ENCODE assay signal across 8 cellular contexts in genomic region chr11:72751293-72752087, GRCh38. TPM values are rescaled to one million over a fixed set of nuclear protein-coding genes. Genes with fewer than 3 reads are reported as not detected.
DNase-seq lines count a peak whose midpoint lies in the region; ATAC-seq and TF ChIP-seq lines count a peak whose summit lies in the region.

No MANE protein-coding gene starts in this region.

- no peak for ATAC-seq in Right ventricle myocardium superior (ENCODE audit: poor library complexity)
- peak; percentile 9 for ATAC-seq in activated CD8-positive, alpha-beta T cell treated with anti-CD3 and anti-CD28 coated beads, Interleukin-2, amount 10 ng/mL, durations not matched to agents 7 days and 5 days
- ATAC-seq in activated CD4-positive, CD25-positive, alpha-beta regulatory T cell treated with anti-CD3 and anti-CD28 coated beads, Interleukin-2, amount 50 U/mL, for 24 hours = no peak
- ATAC-seq in GM18505 (IDR thresholded peaks at IDR 0.05; ENCODE audit: unreplicated experiment) = no peak

- CTCF ChIA-PET in activated CD8-positive, alpha-beta T cell treated with anti-CD3 and anti-CD28 coated beads, Interleukin-2, amount 10 ng/mL, durations not matched to agents 7 days and 5 days (lab: Charles Lee) = interaction anchor here (1.4 kb wide), 2 partner anchors 11 to 26 kb away, joined by 3 to 6 read pairs; no protein-coding TSS in a partner anchor

- peak overlapping the region; percentile 93 for H3K4me3 ChIP-seq in cardiac muscle cell
- H3K4me3 ChIP-seq in iPS-11a (ENCODE audit: low read depth, low read length) = peak overlapping the region; percentile 83

- no peak for TF ChIP-seq CTCF in cardiac muscle cell (IDR thresholded peaks at IDR 0.05; ENCODE audit: low read depth, low read length)

- H3K4me3 Mint-ChIP-seq in activated CD8-positive, alpha-beta T cell treated with anti-CD3 and anti-CD28 coated beads, Interleukin-2, amount 10 ng/mL, durations not matched to agents 7 days and 5 days = peak overlapping the region; percentile 88

- H3K27ac ChIP-seq in cardiac muscle cell (peak overlapping the region; percentile 41), substantia nigra (ENCODE audit: low read depth, low read length, poor library complexity, severe bottlenecking) (peak overlapping the region; percentile 94)

- no peaks in the 10 kb centered on the region for H3K9me3 Mint-ChIP-seq in activated CD8-positive, alpha-beta T cell treated with anti-CD3 and anti-CD28 coated beads, Interleukin-2, amount 10 ng/mL, durations not matched to agents 7 days and 5 days (ENCODE audit: insufficient read depth)

- H3K36me3 Mint-ChIP-seq in activated CD8-positive, alpha-beta T cell treated with anti-CD3 and anti-CD28 coated beads, Interleukin-2, amount 10 ng/mL, durations not matched to agents 7 days and 5 days (ENCODE audit: low read depth) = peaks cover 8% of the 10 kb centered on the region

- intact Hi-C loops in Right ventricle myocardium superior (cut with DNase I) = no loop called here

- H3K27me3 Mint-ChIP-seq in activated CD8-positive, alpha-beta T cell treated with anti-CD3 and anti-CD28 coated beads, Interleukin-2, amount 10 ng/mL, durations not matched to agents 7 days and 5 days (ENCODE audit: low read depth) = no peaks in the 10 kb centered on the region

- peaks cover 18% of the 10 kb centered on the region for H3K4me1 ChIP-seq in cardiac muscle cell (ENCODE audit: low read depth)

- no peaks in the 10 kb centered on the region for H3K27me3 ChIP-seq in cardiac muscle cell

- DNase-seq in cardiac muscle cell (ENCODE audit: low read depth in 1 of 2, low spot score in 1 of 2) (no peak), Right ventricle myocardium superior (no peak), substantia nigra (lab: John Stamatoyannopoulos, UW) (peak in 1 of 49 donors; percentile 24)
- DNase-seq in activated CD8-positive, alpha-beta T cell treated with anti-CD3 and anti-CD28 coated beads, Interleukin-2, amount 10 ng/mL, durations not matched to agents 7 days and 5 days = no peak
- DNase-seq in activated CD4-positive, CD25-positive, alpha-beta regulatory T cell (lab: John Stamatoyannopoulos, UW) = no peak

- no peaks in the 10 kb centered on the region for H3K36me3 ChIP-seq in cardiac muscle cell

- H3K4me1 Mint-ChIP-seq in activated CD8-positive, alpha-beta T cell treated with anti-CD3 and anti-CD28 coated beads, Interleukin-2, amount 10 ng/mL, durations not matched to agents 7 days and 5 days (ENCODE audit: low read depth) = peaks cover 33% of the 10 kb centered on the region

- H3K9me3 ChIP-seq in cardiac muscle cell (ENCODE audit: low read depth) = no peaks in the 10 kb centered on the region

- H3K27ac Mint-ChIP-seq in activated CD8-positive, alpha-beta T cell treated with anti-CD3 and anti-CD28 coated beads, Interleukin-2, amount 10 ng/mL, durations not matched to agents 7 days and 5 days = peak overlapping the region; percentile 88

- POLR2A ChIA-PET in activated CD8-positive, alpha-beta T cell treated with anti-CD3 and anti-CD28 coated beads, Interleukin-2, amount 10 ng/mL, durations not matched to agents 7 days and 5 days (lab: Charles Lee) = interaction anchor here (1.0 to 1.2 kb wide), 2 partner anchors 12 to 15 kb away, joined by 4 read pairs; no protein-coding TSS in a partner anchor

- no peak for TF ChIP-seq POLR2A in GM18505 (IDR thresholded peaks at IDR 0.05; ENCODE audit: borderline replicate concordance, extremely low read depth, insufficient read depth, insufficient read length)

RNA-seq across cellular contexts. Expression of gene ARAP1, which starts 0.7 kb away (rescaled TPM):
- 134 and 200 TPM in 2 replicates for total RNA-seq in cardiac muscle cell
- 41.5 and 54.6 TPM in 2 replicates for polyA plus RNA-seq in cardiac muscle cell
- total RNA-seq in Right ventricle myocardium superior = 58.0 TPM
- 10 to 100 TPM; 84.3 to 89.6 TPM for total RNA-seq in activated CD8-positive, alpha-beta T cell treated with anti-CD3 and anti-CD28 coated beads, Interleukin-2, amount 10 ng/mL, durations not matched to agents 7 days and 5 days

RNA-seq across cellular contexts. Expression of gene STARD10, which starts 42.4 kb away (rescaled TPM):
- total RNA-seq in cardiac muscle cell (66.2 and 101 TPM in 2 replicates), Right ventricle myocardium superior (117 TPM)
- 91.4 and 139 TPM in 2 replicates for polyA plus RNA-seq in cardiac muscle cell
- 1 to 10 TPM; 4.0 to 4.5 TPM for total RNA-seq in activated CD8-positive, alpha-beta T cell treated with anti-CD3 and anti-CD28 coated beads, Interleukin-2, amount 10 ng/mL, durations not matched to agents 7 days and 5 days

Comparison
In these comparisons a context has a peak if more than half of its experiments do, and no peak if none do; other contexts are left out.
1. RNA of gene STARD10, which starts 42.4 kb away (total RNA-seq): 117 TPM in Right ventricle myocardium superior (single experiment) and 66.2 to 101 TPM in cardiac muscle cell; 4.0 to 4.5 TPM in activated CD8-positive, alpha-beta T cell treated with anti-CD3 and anti-CD28 coated beads, Interleukin-2, amount 10 ng/mL, durations not matched to agents 7 days and 5 days; every median in the first group is over 10 times any median in the second.